In genomic region chr5:38672059-38672791, GRCh38 we compare ENCODE assay signal across 14 cellular contexts.
DNase-seq lines count a peak whose midpoint lies in the region; ATAC-seq, FAIRE-seq and TF ChIP-seq lines count a peak whose summit lies in the region.
"Had no signal": no experiment of that assay in that cellular context is flagged by ENCODE, and none has a peak within 500 bp of the region (broad histone marks: within the 10 kb centered on the region; RNA-seq: fewer than 3 reads in every experiment).

No MANE protein-coding gene starts in this region.

- peak; percentile 90 for ATAC-seq in HepG2
- ATAC-seq in right lobe of liver, result no peak
- no peak for ATAC-seq in activated T-cell treated with anti-CD3 and anti-CD28 coated beads, Interleukin-2, amount 50 U/mL, for 4 hours

- in situ Hi-C loops in HepG2 (cut with HindIII; ENCODE audit: extremely low pct_ligation_motif_present, low pct_unique_long_range_greater_than_20kb), result no loop called here
- in situ Hi-C loops in G401 (cut with HindIII; ENCODE audit: low sequenced_read_pairs), result no loop called here

- peaks cover 14% of the 10 kb centered on the region for H3K27me3 Mint-ChIP-seq in activated T-cell treated with anti-CD3 and anti-CD28 coated beads, Interleukin-2, amount 50 U/mL, for 4 hours (ENCODE audit: low read depth)

- no TSS peak for BruUV-seq in HepG2 (replicated peaks; lab: Mats Ljungman, UMichigan)

- H3K4me3 ChIP-seq in HepG2 (replicated peaks in 1 of 3; ENCODE audit: insufficient read depth in 1 of 3, low read depth in 2 of 3, low read length in 3 of 3) (no peak overlapping the region), right lobe of liver (no peak overlapping the region), SJSA1 (no peak overlapping the region), fibroblast of villous mesenchyme (ENCODE audit: low read depth, low read length) (no peak overlapping the region), sigmoid colon (no peak overlapping the region)
- H3K4me3 ChIP-seq: coronary artery had no signal

- intact Hi-C loops in HepG2 (cut with micrococcal nuclease; ENCODE audit: unreplicated experiment), result no loop called here
- intact Hi-C loops in right lobe of liver (cut with DNase I), result no loop called here
- intact Hi-C loops in sigmoid colon (cut with DNase I), result no loop called here

- H3K9me3 Mint-ChIP-seq in activated T-cell treated with anti-CD3 and anti-CD28 coated beads, Interleukin-2, amount 50 U/mL, for 4 hours, result no peaks in the 10 kb centered on the region

- no peaks in the 10 kb centered on the region for H3K4me1 Mint-ChIP-seq in activated T-cell treated with anti-CD3 and anti-CD28 coated beads, Interleukin-2, amount 50 U/mL, for 4 hours (ENCODE audit: low read depth)

- 37% methylated on average over 5 of the region's 5 CpGs for WGBS in HepG2 (ENCODE audit: low lambda C conversion rate)
- WGBS in right lobe of liver (ENCODE audit: insufficient coverage, low coverage, low lambda C conversion rate, missing lambda C conversion rate), result 51% methylated on average over 5 of the region's 5 CpGs
- WGBS in sigmoid colon, 2 donors, result 41 to 66% methylated on average over 5 of the region's 5 CpGs

- POLR2A ChIA-PET in HepG2 (lab: Yijun Ruan, JAX), result no interaction called here

- no peak for FAIRE-seq in HepG2 (lab: Jason Lieb, UNC)
- FAIRE-seq: H1 had no signal

- peaks cover 11% of the 10 kb centered on the region for H3K4me1 ChIP-seq in HepG2 (ENCODE audit: insufficient read depth, low read length)
- H3K4me1 ChIP-seq in right lobe of liver, result no peaks in the 10 kb centered on the region
- H3K4me1 ChIP-seq in SJSA1 (replicated peaks), result peaks cover 39% of the 10 kb centered on the region
- peaks cover 0 to 6% (median 0%) of the 10 kb centered on the region in 4 donors for H3K4me1 ChIP-seq in sigmoid colon

- H2AFZ ChIP-seq in HepG2 (ENCODE audit: low read length), result no peak overlapping the region

- H3K36me3 ChIP-seq in HepG2 (replicated peaks in 1 of 2; ENCODE audit: control insufficient read depth in 1 of 2, insufficient read depth in 2 of 2, low read length in 2 of 2), result no peaks in the 10 kb centered on the region
- H3K36me3 ChIP-seq in right lobe of liver, result no peaks in the 10 kb centered on the region
- no peaks in the 10 kb centered on the region for H3K36me3 ChIP-seq in SJSA1
- H3K36me3 ChIP-seq in sigmoid colon, result no peaks in the 10 kb centered on the region

- CTCF ChIA-PET in HepG2 (lab: Yijun Ruan, JAX; ENCODE audit: low intra/inter-chr PET ratio, low total read pairs), result no interaction called here

- H3K27me3 ChIP-seq in HepG2 (ENCODE audit: control insufficient read depth in 1 of 2, insufficient read depth in 2 of 2, low read length in 2 of 2) (peaks cover 0 to 3% of the 10 kb centered on the region in 2 experiments; a peak in 1 of 5 replicates), right lobe of liver (no peaks in the 10 kb centered on the region), SJSA1 (replicated peaks) (no peaks in the 10 kb centered on the region), sigmoid colon (no peaks in the 10 kb centered on the region)

- no peak for TF ChIP-seq CTCF in HepG2 (CRISPR knock-in tag; IDR thresholded peaks at IDR 0.05)
- no peak for TF ChIP-seq CTCF in right lobe of liver (IDR thresholded peaks at IDR 0.05)
- TF ChIP-seq CTCF in fibroblast of villous mesenchyme (IDR thresholded peaks at IDR 0.05; ENCODE audit: insufficient read depth, low read depth, low read length), result peak; percentile 28
- no peak for TF ChIP-seq CTCF in sigmoid colon (IDR thresholded peaks at IDR 0.05)

- no peaks in the 10 kb centered on the region for H4K20me1 ChIP-seq in HepG2 (ENCODE audit: insufficient read depth, low read length)

- H3K9me3 ChIP-seq in HepG2 (ENCODE audit: low read length), result no peaks in the 10 kb centered on the region
- H3K9me3 ChIP-seq in right lobe of liver, result no peaks in the 10 kb centered on the region
- H3K9me3 ChIP-seq in SJSA1 (replicated peaks), result no peaks in the 10 kb centered on the region
- no peaks in the 10 kb centered on the region for H3K9me3 ChIP-seq in sigmoid colon

- DNase-seq in HepG2 (ENCODE audit: low spot score) (peak; percentile 64), right lobe of liver (no peak), SJSA1 (ENCODE audit: low read depth in 1 of 2, low spot score in 2 of 2) (peak; percentile 80 to 97), fibroblast of villous mesenchyme (ENCODE audit: low read depth) (peak; percentile 99), G401 (ENCODE audit: low spot score) (no peak), sigmoid colon (no peak), GOT3 (lab: John Stamatoyannopoulos, UW) (no peak)
- no peak for DNase-seq in activated T-cell treated with anti-CD3 and anti-CD28 coated beads, Interleukin-2, amount 50 U/mL, for 4 hours
- DNase-seq: activated CD4-positive, alpha-beta T cell treated with anti-CD3 and anti-CD28 coated beads for 48 hours; activated effector memory CD4-positive, alpha-beta T cell treated with anti-CD3 and anti-CD28 coated beads, Interleukin-2, amount 50 U/mL, for 16 hours; NCI-H526 treated with DMSO at 0.1 percent for 48 hours; posterior cingulate gyrus had no signal

- H3K27ac ChIP-seq in HepG2 (ENCODE audit: extremely low read length, insufficient read depth, low read length), result no peak overlapping the region
- H3K27ac ChIP-seq in right lobe of liver, result no peak overlapping the region
- H3K27ac ChIP-seq in SJSA1, result peak overlapping the region; percentile 70
- H3K27ac ChIP-seq in sigmoid colon, result no peak overlapping the region
- H3K27ac ChIP-seq: coronary artery had no signal

- TF ChIP-seq POLR2A in HepG2 (IDR thresholded peaks at IDR 0.05; ENCODE audit: insufficient read depth in 1 of 2, low read depth in 2 of 2, low read length in 2 of 2) (no peak), right lobe of liver (IDR thresholded peaks at IDR 0.05) (no peak), sigmoid colon (IDR thresholded peaks at IDR 0.05) (no peak)

- no peak overlapping the region for H3K9ac ChIP-seq in HepG2 (ENCODE audit: insufficient read depth, low read depth, low read length)

- TF ChIP-seq RAD21 in HepG2 (CRISPR knock-in tag; IDR thresholded peaks at IDR 0.05), result no peak

- H3K4me3 Mint-ChIP-seq in activated T-cell treated with anti-CD3 and anti-CD28 coated beads, Interleukin-2, amount 50 U/mL, for 4 hours, result no peak overlapping the region

- TF ChIP-seq EP300 in HepG2 (IDR thresholded peaks at IDR 0.05; ENCODE audit: low read depth in 2 of 2, low read length in 2 of 2), result peak in 1 of 2 experiments; percentile 49; a peak in 1 of 4 replicates
- no peak for TF ChIP-seq EP300 in HepG2 (CRISPR knock-in tag; IDR thresholded peaks at IDR 0.05; ENCODE audit: borderline replicate concordance)
- TF ChIP-seq EP300 in sigmoid colon (IDR thresholded peaks at IDR 0.05), result no peak

- no peaks in the 10 kb centered on the region for H3K79me2 ChIP-seq in HepG2 (ENCODE audit: insufficient read depth, low read length)

- no peaks in the 10 kb centered on the region for H3K36me3 Mint-ChIP-seq in activated T-cell treated with anti-CD3 and anti-CD28 coated beads, Interleukin-2, amount 50 U/mL, for 4 hours (ENCODE audit: insufficient read depth)

- no peak overlapping the region for H3K4me2 ChIP-seq in HepG2 (ENCODE audit: low read depth, low read length)

TF ChIP-seq in HepG2, 621 proteins besides CTCF, POLR2A, EP300 and RAD21 (continues in another document):
- TF ChIP-seq NFIC (IDR thresholded peaks at IDR 0.05; ENCODE audit: low read length), result peak; percentile 23; the same call in 1 of the 2 replicates
- TF ChIP-seq SOX5 (CRISPR knock-in tag; IDR thresholded peaks at IDR 0.05; ENCODE audit: borderline replicate concordance), result peak; percentile 16; the same call in 1 of the 2 replicates
- TF ChIP-seq HBP1 (CRISPR knock-in tag; IDR thresholded peaks at IDR 0.05; ENCODE audit: low read depth), result no peak
- peak; percentile 77 for TF ChIP-seq FOSL1 (CRISPR knock-in tag; IDR thresholded peaks at IDR 0.05; ENCODE audit: borderline replicate concordance)
- TF ChIP-seq BCL6 (CRISPR knock-in tag; IDR thresholded peaks at IDR 0.05), result no peak
- 0 out of 2 replicates have a peak, but pooled peaks have one; percentile 17 for TF ChIP-seq ZNF644 (CRISPR knock-in tag; IDR thresholded peaks at IDR 0.05; ENCODE audit: low read depth)
- peak; percentile 33; the same call in 1 of the 2 replicates for TF ChIP-seq ATF3 (CRISPR knock-in tag; IDR thresholded peaks at IDR 0.05)
- no peak for TF ChIP-seq ARID2 (CRISPR knock-in tag; IDR thresholded peaks at IDR 0.05; ENCODE audit: borderline replicate concordance)
- no peak for TF ChIP-seq ATF5 (CRISPR knock-in tag; IDR thresholded peaks at IDR 0.05; ENCODE audit: low read depth)
- peak; percentile 49; the same call in 1 of the 2 replicates for TF ChIP-seq HMG20A (CRISPR knock-in tag; IDR thresholded peaks at IDR 0.05; ENCODE audit: borderline replicate concordance)
- TF ChIP-seq FOSL2 (CRISPR knock-in tag; IDR thresholded peaks at IDR 0.05), result peak; percentile 93
- peak; percentile 91 for TF ChIP-seq FOXA3 (CRISPR knock-in tag; IDR thresholded peaks at IDR 0.05)
- no peak for TF ChIP-seq PHF5A (CRISPR knock-in tag; IDR thresholded peaks at IDR 0.05; ENCODE audit: low read depth, unreplicated experiment)
- no peak for TF ChIP-seq FOXA1 (IDR thresholded peaks at IDR 0.05)
- TF ChIP-seq FOXA1 (CRISPR knock-in tag; IDR thresholded peaks at IDR 0.05), result peak; percentile 78
- 0 out of 2 replicates have a peak, but pooled peaks have one; percentile 11 for TF ChIP-seq SAP130 (CRISPR knock-in tag; IDR thresholded peaks at IDR 0.05; ENCODE audit: low read depth)

Comparison
In these comparisons a context has a peak if more than half of its experiments do, and no peak if none do; other contexts are left out.
1. DNase-seq: peak in HepG2 (single experiment), SJSA1 (2 of 2) and fibroblast of villous mesenchyme (single experiment); none in right lobe of liver (0 of 3), activated T-cell treated with anti-CD3 and anti-CD28 coated beads, Interleukin-2, amount 50 U/mL, for 4 hours (single experiment), G401 (single experiment), sigmoid colon (single experiment) and GOT3 (single experiment).